In genomic region chr11:34977039-34977906, GRCh38 we compare ENCODE assay signal across 11 cellular contexts.
DNase-seq lines count a peak whose midpoint lies in the region; ATAC-seq and TF ChIP-seq lines count a peak whose summit lies in the region.
"Had no signal": no experiment of that assay in that cellular context is flagged by ENCODE, and none has a peak within 500 bp of the region (broad histone marks: within the 10 kb centered on the region; RNA-seq: fewer than 3 reads in every experiment).

No MANE protein-coding gene starts in this region.

- H3K4me1 Mint-ChIP-seq in activated CD4-positive, alpha-beta T cell treated with anti-CD3 and anti-CD28 coated beads, Interleukin-2, amount 10 ng/mL, durations not matched to agents 7 days and 5 days = peaks cover 26% of the 10 kb centered on the region
- H3K4me1 Mint-ChIP-seq in CD8-positive, alpha-beta memory T cell = peaks cover 2 to 10% (median 3%) of the 10 kb centered on the region in 3 donors
- H3K4me1 Mint-ChIP-seq: B cell had no signal

- H3K4me3 Mint-ChIP-seq in activated CD4-positive, alpha-beta T cell treated with anti-CD3 and anti-CD28 coated beads, Interleukin-2, amount 10 ng/mL, durations not matched to agents 7 days and 5 days = no peak overlapping the region
- no peak overlapping the region for H3K4me3 Mint-ChIP-seq in CD8-positive, alpha-beta memory T cell
- H3K4me3 Mint-ChIP-seq: B cell had no signal

- H3K4me3 ChIP-seq in fibroblast of villous mesenchyme (ENCODE audit: low read depth, low read length) (peak overlapping the region; percentile 4), vagina (no peak overlapping the region)
- H3K4me3 ChIP-seq in CD8-positive, alpha-beta memory T cell (ENCODE audit: low read length) = no peak overlapping the region
- H3K4me3 ChIP-seq: psoas muscle had no signal

- peak; percentile 85 for ATAC-seq in SK-N-SH treated with all-trans-retinoic acid at 6 μM for 48 hours
- ATAC-seq: psoas muscle had no signal

- H3K27ac Mint-ChIP-seq in activated CD4-positive, alpha-beta T cell treated with anti-CD3 and anti-CD28 coated beads, Interleukin-2, amount 10 ng/mL, durations not matched to agents 7 days and 5 days = peak overlapping the region; percentile 22
- H3K27ac Mint-ChIP-seq in CD8-positive, alpha-beta memory T cell = peak overlapping the region in 1 of 8 donors; percentile 9
- H3K27ac Mint-ChIP-seq: B cell had no signal

- H3K9me3 Mint-ChIP-seq in activated CD4-positive, alpha-beta T cell treated with anti-CD3 and anti-CD28 coated beads, Interleukin-2, amount 10 ng/mL, durations not matched to agents 7 days and 5 days = peaks cover 4% of the 10 kb centered on the region
- no peaks in the 10 kb centered on the region for H3K9me3 Mint-ChIP-seq in CD8-positive, alpha-beta memory T cell

- CTCF ChIA-PET in activated CD4-positive, alpha-beta T cell treated with anti-CD3 and anti-CD28 coated beads, Interleukin-2, amount 10 ng/mL, durations not matched to agents 7 days and 5 days (lab: Charles Lee) = interaction anchor here (1.0 kb wide), 1 partner anchor 9 kb away, joined by 3 read pairs; no protein-coding TSS in a partner anchor
- CTCF ChIA-PET in CD8-positive, alpha-beta memory T cell (lab: Charles Lee) = no interaction called here

- DNase-seq in activated CD4-positive, alpha-beta T cell treated with anti-CD3 and anti-CD28 coated beads, Interleukin-2, amount 10 ng/mL, durations not matched to agents 7 days and 5 days = no peak
- DNase-seq in activated CD4-positive, alpha-beta T cell treated with anti-CD3 and anti-CD28 coated beads for 4 hours = no peak
- DNase-seq in fibroblast of villous mesenchyme (ENCODE audit: low read depth) (peak; percentile 95), vagina (ENCODE audit: extremely low spot score in 2 of 2) (no peak), NCI-H748 treated with DMSO at 0.1 percent for 48 hours (lab: John Stamatoyannopoulos, UW) (no peak), NCI-H1436 treated with DMSO at 0.1 percent for 48 hours (lab: John Stamatoyannopoulos, UW) (no peak)
- no peak for DNase-seq in CD8-positive, alpha-beta memory T cell
- DNase-seq: activated CD4-positive, alpha-beta T cell treated with anti-CD3 and anti-CD28 coated beads, Interleukin-2, amount 50 U/mL, for 4 hours; psoas muscle had no signal

- intact Hi-C loops in vagina (cut with DNase I) = no loop called here

- H3K36me3 Mint-ChIP-seq in activated CD4-positive, alpha-beta T cell treated with anti-CD3 and anti-CD28 coated beads, Interleukin-2, amount 10 ng/mL, durations not matched to agents 7 days and 5 days (ENCODE audit: low read depth) = peaks cover 54% of the 10 kb centered on the region
- H3K36me3 Mint-ChIP-seq in CD8-positive, alpha-beta memory T cell = peaks cover 34 to 69% (median 37%) of the 10 kb centered on the region in 3 donors

- POLR2A ChIA-PET in activated CD4-positive, alpha-beta T cell treated with anti-CD3 and anti-CD28 coated beads, Interleukin-2, amount 10 ng/mL, durations not matched to agents 7 days and 5 days (lab: Charles Lee) = no interaction called here
- POLR2A ChIA-PET in CD8-positive, alpha-beta memory T cell (lab: Charles Lee) = interaction anchor here (0.6 kb wide), 1 partner anchor 25 kb away, joined by 6 read pairs; no protein-coding TSS in a partner anchor

- H3K9me3 ChIP-seq in vagina = no peaks in the 10 kb centered on the region
- H3K9me3 ChIP-seq in CD8-positive, alpha-beta memory T cell (ENCODE audit: low read length) = no peaks in the 10 kb centered on the region
- H3K9me3 ChIP-seq: psoas muscle had no signal

- H3K27me3 ChIP-seq in vagina = no peaks in the 10 kb centered on the region
- no peaks in the 10 kb centered on the region for H3K27me3 ChIP-seq in CD8-positive, alpha-beta memory T cell (ENCODE audit: insufficient read depth, low read length, poor library complexity, severe bottlenecking)

- no peak for TF ChIP-seq CTCF in fibroblast of villous mesenchyme (IDR thresholded peaks at IDR 0.05; ENCODE audit: insufficient read depth, low read depth, low read length)
- TF ChIP-seq CTCF in vagina (IDR thresholded peaks at IDR 0.05) = no peak

- H3K4me1 ChIP-seq in vagina = peaks cover 27% of the 10 kb centered on the region
- no peaks in the 10 kb centered on the region for H3K4me1 ChIP-seq in CD8-positive, alpha-beta memory T cell (ENCODE audit: insufficient read depth, low read length)
- H3K4me1 ChIP-seq: psoas muscle had no signal

- H3K36me3 ChIP-seq in vagina = no peaks in the 10 kb centered on the region
- H3K36me3 ChIP-seq in CD8-positive, alpha-beta memory T cell (ENCODE audit: insufficient read depth, low read length) = peaks cover 4% of the 10 kb centered on the region

- H3K27me3 Mint-ChIP-seq in activated CD4-positive, alpha-beta T cell treated with anti-CD3 and anti-CD28 coated beads, Interleukin-2, amount 10 ng/mL, durations not matched to agents 7 days and 5 days = no peaks in the 10 kb centered on the region
- H3K27me3 Mint-ChIP-seq in CD8-positive, alpha-beta memory T cell = no peaks in the 10 kb centered on the region
- H3K27me3 Mint-ChIP-seq: B cell had no signal

- TF ChIP-seq POLR2A in vagina (IDR thresholded peaks at IDR 0.05) = no peak

- peak overlapping the region; percentile 46 for H3K27ac ChIP-seq in vagina
- H3K27ac ChIP-seq in CD8-positive, alpha-beta memory T cell (ENCODE audit: low read depth, low read length) = no peak overlapping the region
- H3K27ac ChIP-seq: psoas muscle had no signal

TF ChIP-seq in SK-N-SH treated with all-trans-retinoic acid at 6 μM for 48 hours, 23 proteins besides CTCF, POLR2A, EP300 and RAD21 (continues in another document):
- TF ChIP-seq TOX (CRISPR knock-in tag; IDR thresholded peaks at IDR 0.05; ENCODE audit: borderline replicate concordance) (no peak), TCF4 (CRISPR knock-in tag; IDR thresholded peaks at IDR 0.05; ENCODE audit: borderline replicate concordance) (no peak), RARB (CRISPR knock-in tag; IDR thresholded peaks at IDR 0.05) (no peak), TSHZ2 (CRISPR knock-in tag; IDR thresholded peaks at IDR 0.05) (no peak), ZNF565 (CRISPR knock-in tag; conservative IDR thresholded peaks at IDR 0.05; ENCODE audit: low read depth) (no peak), ESRRG (CRISPR knock-in tag; IDR thresholded peaks at IDR 0.05) (peak; percentile 53; the same call in 1 of the 2 replicates), CREB5 (CRISPR knock-in tag; IDR thresholded peaks at IDR 0.05; ENCODE audit: low read depth) (peak; percentile 88), ZNF70 (CRISPR knock-in tag; IDR thresholded peaks at IDR 0.05) (no peak), CSRNP3 (CRISPR knock-in tag; IDR thresholded peaks at IDR 0.05) (peak; percentile 83; the same call in 1 of the 2 replicates), ZFP3 (CRISPR knock-in tag; IDR thresholded peaks at IDR 0.05) (no peak)
